Comparison of ENCODE assay signal across 4 cellular contexts in the genomic region with DNA sequence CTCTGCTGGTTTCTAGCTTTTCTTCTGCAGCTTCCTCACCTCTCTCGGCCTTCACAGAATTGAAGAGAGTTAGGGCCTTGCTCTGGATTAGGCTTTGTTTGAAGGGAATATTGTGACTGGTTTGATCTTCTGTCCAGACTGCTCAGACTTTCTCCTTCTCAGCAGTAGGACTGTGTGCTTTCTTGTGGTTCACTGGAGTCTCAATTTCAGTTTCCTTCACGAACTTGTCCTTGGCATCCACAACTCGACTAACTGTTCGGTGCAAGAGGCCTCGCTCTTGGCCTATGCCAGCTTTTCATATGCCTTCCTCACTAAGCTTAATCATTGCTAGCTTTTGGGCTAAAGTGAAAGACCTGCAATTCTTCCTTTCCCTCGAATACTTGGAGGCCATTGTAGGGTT. TPM values are rescaled to one million over a fixed set of nuclear protein-coding genes. Genes with fewer than 3 reads are reported as not detected.
"Had no signal": no experiment of that assay in that cellular context is flagged by ENCODE, and none has a peak within 500 bp of the region (broad histone marks: within the 10 kb centered on the region; RNA-seq: fewer than 3 reads in every experiment).

No MANE protein-coding gene starts in this region.

- H3K4me3 ChIP-seq: GM12878 had no signal

- ATAC-seq: GM12878 had no signal

- DNase-seq: GDM1, GF-D8 had no signal

RNA-seq across cellular contexts. Expression of gene SALL3, which starts 18.9 kb away (rescaled TPM):
- total RNA-seq: G401 had no signal
